Comparison of ENCODE assay signal across 9 cellular contexts in genomic region chr11:118923721-118924587, GRCh38. TPM values are rescaled to one million over a fixed set of nuclear protein-coding genes. Genes with fewer than 3 reads are reported as not detected.
A peak's percentile ranks its signal among the peaks of the same experiment; 100 is the strongest.
DNase-seq lines count a peak whose midpoint lies in the region; ATAC-seq and TF ChIP-seq lines count a peak whose summit lies in the region.
"Had no signal": no experiment of that assay in that cellular context is flagged by ENCODE, and none has a peak within 500 bp of the region (broad histone marks: within the 10 kb centered on the region; RNA-seq: fewer than 3 reads in every experiment).

No MANE protein-coding gene starts in this region.

- H3K27me3 ChIP-seq in BLaER1 treated with 17β-estradiol and CSF1 and Interleukin-3, amounts not matched to agents 10 nM and 100 nM = no peaks in the 10 kb centered on the region
- H3K27me3 ChIP-seq in OCI-LY3 (ENCODE audit: low read depth, low read length) = no peaks in the 10 kb centered on the region

- no peak overlapping the region for H2AFZ ChIP-seq in OCI-LY3 (ENCODE audit: low read depth, low read length)

- peak overlapping the region; percentile 87 to 99 (median 96) for H3K4me3 Mint-ChIP-seq in naive thymus-derived CD8-positive, alpha-beta T cell

- H3K4me2 ChIP-seq in BLaER1 treated with 17β-estradiol and CSF1 and Interleukin-3, amounts not matched to agents 10 nM and 100 nM = peak overlapping the region; percentile 95 to 100 (median 99)
- H3K4me2 ChIP-seq in OCI-LY3 (ENCODE audit: low read length) = peak overlapping the region; percentile 88

- POLR2A ChIA-PET in naive thymus-derived CD8-positive, alpha-beta T cell (lab: Charles Lee) = interaction anchor here (0.5 to 8.8 kb wide), 10 partner anchors 23 to 385 kb away, joined by 3 to 52 read pairs (median 4); partner anchors contain the start of gene DPAGT1

- H3K4me1 Mint-ChIP-seq in naive thymus-derived CD8-positive, alpha-beta T cell = peaks cover 42 to 69% (median 56%) of the 10 kb centered on the region in 4 donors

- no peaks in the 10 kb centered on the region for H3K9me3 ChIP-seq in BLaER1 treated with 17β-estradiol and CSF1 and Interleukin-3, amounts not matched to agents 10 nM and 100 nM (replicated peaks in 1 of 11)
- no peaks in the 10 kb centered on the region for H3K9me3 ChIP-seq in OCI-LY3 (ENCODE audit: insufficient read depth, low read length)

- H3K27ac ChIP-seq in BLaER1 treated with 17β-estradiol and CSF1 and Interleukin-3, amounts not matched to agents 10 nM and 100 nM = peak overlapping the region; percentile 68 to 96 (median 88)
- H3K27ac ChIP-seq in OCI-LY3 (ENCODE audit: low read length) = 0 out of 2 replicates have a peak overlapping the region, but pooled peaks have one; percentile 7

- TF ChIP-seq CTCF in OCI-LY3 (IDR thresholded peaks at IDR 0.05; ENCODE audit: low read depth, low read length) = no peak

- H3K4me1 ChIP-seq in BLaER1 treated with 17β-estradiol and CSF1 and Interleukin-3, amounts not matched to agents 10 nM and 100 nM = peaks cover 67 to 80% (median 73%) of the 10 kb centered on the region in 10 experiments
- H3K4me1 ChIP-seq in OCI-LY3 (ENCODE audit: low read length) = peaks cover 29% of the 10 kb centered on the region

- peak overlapping the region; percentile 93 to 100 (median 96) for H3K27ac Mint-ChIP-seq in naive thymus-derived CD8-positive, alpha-beta T cell

- DNase-seq in ecto neural progenitor cell (ENCODE audit: low spot score) (peak; percentile 45), NCI-H1694 treated with DMSO at 0.1 percent for 48 hours (lab: John Stamatoyannopoulos, UW) (no peak), DMS114 treated with DMSO at 0.1 percent for 48 hours (lab: John Stamatoyannopoulos, UW; ENCODE audit: unreplicated experiment) (no peak)
- DNase-seq in naive thymus-derived CD8-positive, alpha-beta T cell = peak in 2 of 10 donors; percentile 49 to 62
- no peak for DNase-seq in activated effector memory CD4-positive, alpha-beta T cell treated with anti-CD3 and anti-CD28 coated beads, Interleukin-2, amount 50 U/mL, for 16 hours

- H3K9ac ChIP-seq in BLaER1 treated with 17β-estradiol and CSF1 and Interleukin-3, amounts not matched to agents 10 nM and 100 nM = peak overlapping the region; percentile 86 to 95 (median 91)
- peak overlapping the region; percentile 95 for H3K9ac ChIP-seq in OCI-LY3 (ENCODE audit: low read length)

- H3K27me3 Mint-ChIP-seq in naive thymus-derived CD8-positive, alpha-beta T cell = peaks cover 0 to 2% (median 0%) of the 10 kb centered on the region in 5 donors

- peaks cover 32% of the 10 kb centered on the region for H3K79me2 ChIP-seq in OCI-LY3 (ENCODE audit: low read length)

- peak overlapping the region; percentile 88 to 100 (median 98) for H3K4me3 ChIP-seq in BLaER1 treated with 17β-estradiol and CSF1 and Interleukin-3, amounts not matched to agents 10 nM and 100 nM
- H3K4me3 ChIP-seq in OCI-LY3 (ENCODE audit: low read length) = peak overlapping the region; percentile 99

- peaks cover 11 to 27% (median 16%) of the 10 kb centered on the region in 3 donors for H3K36me3 Mint-ChIP-seq in naive thymus-derived CD8-positive, alpha-beta T cell

- H3K9me3 Mint-ChIP-seq in naive thymus-derived CD8-positive, alpha-beta T cell = peaks cover 0 to 2% (median 0%) of the 10 kb centered on the region in 9 donors

- peaks cover 40 to 62% (median 50%) of the 10 kb centered on the region in 11 experiments; a peak in 20 of 22 replicates for H4K20me1 ChIP-seq in BLaER1 treated with 17β-estradiol and CSF1 and Interleukin-3, amounts not matched to agents 10 nM and 100 nM
- H4K20me1 ChIP-seq in OCI-LY3 (ENCODE audit: insufficient read depth, low read length) = peaks cover 9% of the 10 kb centered on the region; the same call in 1 of the 2 replicates

- ATAC-seq in naive thymus-derived CD8-positive, alpha-beta T cell = no peak
- ATAC-seq in HG03457 (IDR thresholded peaks at IDR 0.05; ENCODE audit: unreplicated experiment) = no peak
- ATAC-seq: left colon had no signal

- 0 out of 22 replicates have a peak, but pooled peaks cover 0 to 8% (median 0%) of the 10 kb centered on the region in 11 experiments for H3K36me3 ChIP-seq in BLaER1 treated with 17β-estradiol and CSF1 and Interleukin-3, amounts not matched to agents 10 nM and 100 nM
- H3K36me3 ChIP-seq in OCI-LY3 (replicated peaks; ENCODE audit: low read depth, low read length) = no peaks in the 10 kb centered on the region

RNA-seq across cellular contexts. Expression of gene BCL9L, which starts 1.8 kb away (rescaled TPM):
- total RNA-seq in naive thymus-derived CD8-positive, alpha-beta T cell = 100 to 1,000 TPM; 283 TPM
- 1 to 10 TPM; 3.1 to 8.7 (median 4.3) TPM for polyA plus RNA-seq in naive thymus-derived CD8-positive, alpha-beta T cell

RNA-seq across cellular contexts. Expression of gene UPK2, which starts 32.1 kb away (rescaled TPM):
- under 1 TPM in 1 of 2 experiments, not detected in 1; 0.52 TPM for total RNA-seq in naive thymus-derived CD8-positive, alpha-beta T cell
- under 1 TPM in 1 of 3 donors, not detected in 2; 0.22 TPM for polyA plus RNA-seq in naive thymus-derived CD8-positive, alpha-beta T cell
- total RNA-seq: left colon had no signal

RNA-seq across cellular contexts. Expression of gene CXCR5, which starts 40.3 kb away (rescaled TPM):
- total RNA-seq in naive thymus-derived CD8-positive, alpha-beta T cell = 1 to 10 TPM; 3.2 to 3.5 TPM
- polyA plus RNA-seq in naive thymus-derived CD8-positive, alpha-beta T cell = under 1 TPM; 0.17 to 0.63 (median 0.29) TPM

RNA-seq across cellular contexts. Expression of gene FOXR1, which starts 47.6 kb away (rescaled TPM):
- total RNA-seq in naive thymus-derived CD8-positive, alpha-beta T cell = not detected
- polyA plus RNA-seq in naive thymus-derived CD8-positive, alpha-beta T cell = not detected
- total RNA-seq: left colon had no signal
